Comparison of ENCODE assay signal across 1 cellular context in the genomic region with DNA sequence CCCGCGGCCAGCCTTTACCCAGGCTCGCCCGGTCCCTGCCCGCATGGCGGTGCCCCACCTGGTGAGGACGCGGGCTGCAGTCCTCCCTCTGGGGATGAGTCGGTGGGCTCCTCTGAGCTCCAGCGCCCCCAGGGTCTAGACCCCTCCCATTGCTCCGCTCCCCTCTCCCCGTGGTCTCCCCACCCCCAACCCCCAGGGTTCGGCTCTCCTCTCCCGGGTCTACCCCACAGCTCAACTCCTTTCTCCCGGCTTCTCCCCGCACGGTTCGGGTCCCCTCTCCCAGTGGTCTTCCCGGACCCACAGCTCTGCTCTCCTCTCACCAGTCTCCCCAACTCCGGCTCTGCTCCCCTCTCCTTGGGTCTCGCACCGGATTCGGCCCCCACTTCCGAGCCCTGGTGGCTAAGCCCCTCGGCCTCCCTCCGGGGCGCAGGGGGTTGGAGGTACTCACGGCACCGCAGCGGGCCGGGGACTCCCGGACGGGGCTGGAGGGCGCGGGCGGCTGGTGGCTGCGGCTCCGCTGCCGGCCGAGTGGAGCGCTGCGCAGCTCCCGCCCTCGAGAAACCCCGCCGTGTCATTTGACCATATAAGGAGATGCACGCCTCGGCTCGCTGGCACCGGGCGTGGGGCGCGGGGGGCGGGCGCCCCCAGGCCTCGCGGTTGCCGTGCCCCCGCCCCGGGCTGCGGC.
TF ChIP-seq lines count a peak whose summit lies in the region.

A gene with protein sequence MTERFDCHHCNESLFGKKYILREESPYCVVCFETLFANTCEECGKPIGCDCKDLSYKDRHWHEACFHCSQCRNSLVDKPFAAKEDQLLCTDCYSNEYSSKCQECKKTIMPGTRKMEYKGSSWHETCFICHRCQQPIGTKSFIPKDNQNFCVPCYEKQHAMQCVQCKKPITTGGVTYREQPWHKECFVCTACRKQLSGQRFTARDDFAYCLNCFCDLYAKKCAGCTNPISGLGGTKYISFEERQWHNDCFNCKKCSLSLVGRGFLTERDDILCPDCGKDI (minus strand): TSS at position 530 of the 685 bp plus-strand sequence. CDS start 12,535 bp downstream, outside the sequence.

TF ChIP-seq in HepG2, 621 proteins besides CTCF, POLR2A, EP300 and RAD21 (continued from another document and continues in another):
- no peak for TF ChIP-seq ZNF496 (CRISPR knock-in tag; IDR thresholded peaks at IDR 0.05; ENCODE audit: insufficient replicate concordance)
- TF ChIP-seq, protein P1, sequence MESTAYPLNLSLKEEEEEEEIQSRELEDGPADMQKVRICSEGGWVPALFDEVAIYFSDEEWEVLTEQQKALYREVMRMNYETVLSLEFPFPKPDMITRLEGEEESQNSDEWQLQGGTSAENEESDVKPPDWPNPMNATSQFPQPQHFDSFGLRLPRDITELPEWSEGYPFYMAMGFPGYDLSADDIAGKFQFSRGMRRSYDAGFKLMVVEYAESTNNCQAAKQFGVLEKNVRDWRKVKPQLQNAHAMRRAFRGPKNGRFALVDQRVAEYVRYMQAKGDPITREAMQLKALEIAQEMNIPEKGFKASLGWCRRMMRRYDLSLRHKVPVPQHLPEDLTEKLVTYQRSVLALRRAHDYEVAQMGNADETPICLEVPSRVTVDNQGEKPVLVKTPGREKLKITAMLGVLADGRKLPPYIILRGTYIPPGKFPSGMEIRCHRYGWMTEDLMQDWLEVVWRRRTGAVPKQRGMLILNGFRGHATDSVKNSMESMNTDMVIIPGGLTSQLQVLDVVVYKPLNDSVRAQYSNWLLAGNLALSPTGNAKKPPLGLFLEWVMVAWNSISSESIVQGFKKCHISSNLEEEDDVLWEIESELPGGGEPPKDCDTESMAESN (CRISPR knock-in tag; conservative IDR thresholded peaks at IDR 0.05) = peak; percentile 31; the same call in 1 of the 2 replicates
- peak; percentile 69 for TF ChIP-seq ZNF883 (CRISPR knock-in tag; IDR thresholded peaks at IDR 0.05; ENCODE audit: not compliant biosample characterization)
- TF ChIP-seq, protein P2, sequence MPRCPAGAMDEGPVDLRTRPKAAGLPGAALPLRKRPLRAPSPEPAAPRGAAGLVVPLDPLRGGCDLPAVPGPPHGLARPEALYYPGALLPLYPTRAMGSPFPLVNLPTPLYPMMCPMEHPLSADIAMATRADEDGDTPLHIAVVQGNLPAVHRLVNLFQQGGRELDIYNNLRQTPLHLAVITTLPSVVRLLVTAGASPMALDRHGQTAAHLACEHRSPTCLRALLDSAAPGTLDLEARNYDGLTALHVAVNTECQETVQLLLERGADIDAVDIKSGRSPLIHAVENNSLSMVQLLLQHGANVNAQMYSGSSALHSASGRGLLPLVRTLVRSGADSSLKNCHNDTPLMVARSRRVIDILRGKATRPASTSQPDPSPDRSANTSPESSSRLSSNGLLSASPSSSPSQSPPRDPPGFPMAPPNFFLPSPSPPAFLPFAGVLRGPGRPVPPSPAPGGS (CRISPR knock-in tag; IDR thresholded peaks at IDR 0.05) = 0 out of 2 replicates have a peak, but pooled peaks have one; percentile 15
- TF ChIP-seq, protein P3, sequence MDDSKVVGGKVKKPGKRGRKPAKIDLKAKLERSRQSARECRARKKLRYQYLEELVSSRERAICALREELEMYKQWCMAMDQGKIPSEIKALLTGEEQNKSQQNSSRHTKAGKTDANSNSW (CRISPR knock-in tag; IDR thresholded peaks at IDR 0.05; ENCODE audit: borderline replicate concordance) = no peak; the same call in 1 of the 2 replicates
- no peak for TF ChIP-seq MAFF (IDR thresholded peaks at IDR 0.05; ENCODE audit: low read depth, low read length)
- no peak; the same call in 1 of the 2 replicates for TF ChIP-seq HCFC1 (IDR thresholded peaks at IDR 0.05; ENCODE audit: low read depth, low read length)
- no peak for TF ChIP-seq KDM6A (CRISPR knock-in tag; IDR thresholded peaks at IDR 0.05; ENCODE audit: low read depth)
- TF ChIP-seq ZMYM4 (CRISPR knock-in tag; IDR thresholded peaks at IDR 0.05) = peak; percentile 75
- TF ChIP-seq, protein P4, sequence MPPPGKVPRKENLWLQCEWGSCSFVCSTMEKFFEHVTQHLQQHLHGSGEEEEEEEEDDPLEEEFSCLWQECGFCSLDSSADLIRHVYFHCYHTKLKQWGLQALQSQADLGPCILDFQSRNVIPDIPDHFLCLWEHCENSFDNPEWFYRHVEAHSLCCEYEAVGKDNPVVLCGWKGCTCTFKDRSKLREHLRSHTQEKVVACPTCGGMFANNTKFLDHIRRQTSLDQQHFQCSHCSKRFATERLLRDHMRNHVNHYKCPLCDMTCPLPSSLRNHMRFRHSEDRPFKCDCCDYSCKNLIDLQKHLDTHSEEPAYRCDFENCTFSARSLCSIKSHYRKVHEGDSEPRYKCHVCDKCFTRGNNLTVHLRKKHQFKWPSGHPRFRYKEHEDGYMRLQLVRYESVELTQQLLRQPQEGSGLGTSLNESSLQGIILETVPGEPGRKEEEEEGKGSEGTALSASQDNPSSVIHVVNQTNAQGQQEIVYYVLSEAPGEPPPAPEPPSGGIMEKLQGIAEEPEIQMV (CRISPR knock-in tag; IDR thresholded peaks at IDR 0.05; ENCODE audit: low read depth) = peak; percentile 86
- TF ChIP-seq, protein P5, sequence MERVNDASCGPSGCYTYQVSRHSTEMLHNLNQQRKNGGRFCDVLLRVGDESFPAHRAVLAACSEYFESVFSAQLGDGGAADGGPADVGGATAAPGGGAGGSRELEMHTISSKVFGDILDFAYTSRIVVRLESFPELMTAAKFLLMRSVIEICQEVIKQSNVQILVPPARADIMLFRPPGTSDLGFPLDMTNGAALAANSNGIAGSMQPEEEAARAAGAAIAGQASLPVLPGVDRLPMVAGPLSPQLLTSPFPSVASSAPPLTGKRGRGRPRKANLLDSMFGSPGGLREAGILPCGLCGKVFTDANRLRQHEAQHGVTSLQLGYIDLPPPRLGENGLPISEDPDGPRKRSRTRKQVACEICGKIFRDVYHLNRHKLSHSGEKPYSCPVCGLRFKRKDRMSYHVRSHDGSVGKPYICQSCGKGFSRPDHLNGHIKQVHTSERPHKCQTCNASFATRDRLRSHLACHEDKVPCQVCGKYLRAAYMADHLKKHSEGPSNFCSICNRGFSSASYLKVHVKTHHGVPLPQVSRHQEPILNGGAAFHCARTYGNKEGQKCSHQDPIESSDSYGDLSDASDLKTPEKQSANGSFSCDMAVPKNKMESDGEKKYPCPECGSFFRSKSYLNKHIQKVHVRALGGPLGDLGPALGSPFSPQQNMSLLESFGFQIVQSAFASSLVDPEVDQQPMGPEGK (CRISPR knock-in tag; IDR thresholded peaks at IDR 0.05) = peak; percentile 58; the same call in 1 of the 2 replicates
- no peak for TF ChIP-seq SRY (CRISPR knock-in tag; IDR thresholded peaks at IDR 0.05)
- no peak; the same call in 1 of the 2 replicates for TF ChIP-seq SIN3A (IDR thresholded peaks at IDR 0.05; ENCODE audit: borderline replicate concordance, low read depth, low read length)
- TF ChIP-seq RXRB (CRISPR knock-in tag; IDR thresholded peaks at IDR 0.05; ENCODE audit: borderline replicate concordance) = no peak
- TF ChIP-seq NFE2L1 (CRISPR knock-in tag; IDR thresholded peaks at IDR 0.05; ENCODE audit: borderline replicate concordance) = no peak
- no peak; the same call in 1 of the 2 replicates for TF ChIP-seq ZSCAN9 (CRISPR knock-in tag; IDR thresholded peaks at IDR 0.05; ENCODE audit: borderline replicate concordance)
- no peak for TF ChIP-seq ZNF552 (CRISPR knock-in tag; IDR thresholded peaks at IDR 0.05; ENCODE audit: borderline replicate concordance)
- no peak for TF ChIP-seq ZC3H4 (CRISPR knock-in tag; IDR thresholded peaks at IDR 0.05; ENCODE audit: borderline replicate concordance)
- TF ChIP-seq, protein P6, sequence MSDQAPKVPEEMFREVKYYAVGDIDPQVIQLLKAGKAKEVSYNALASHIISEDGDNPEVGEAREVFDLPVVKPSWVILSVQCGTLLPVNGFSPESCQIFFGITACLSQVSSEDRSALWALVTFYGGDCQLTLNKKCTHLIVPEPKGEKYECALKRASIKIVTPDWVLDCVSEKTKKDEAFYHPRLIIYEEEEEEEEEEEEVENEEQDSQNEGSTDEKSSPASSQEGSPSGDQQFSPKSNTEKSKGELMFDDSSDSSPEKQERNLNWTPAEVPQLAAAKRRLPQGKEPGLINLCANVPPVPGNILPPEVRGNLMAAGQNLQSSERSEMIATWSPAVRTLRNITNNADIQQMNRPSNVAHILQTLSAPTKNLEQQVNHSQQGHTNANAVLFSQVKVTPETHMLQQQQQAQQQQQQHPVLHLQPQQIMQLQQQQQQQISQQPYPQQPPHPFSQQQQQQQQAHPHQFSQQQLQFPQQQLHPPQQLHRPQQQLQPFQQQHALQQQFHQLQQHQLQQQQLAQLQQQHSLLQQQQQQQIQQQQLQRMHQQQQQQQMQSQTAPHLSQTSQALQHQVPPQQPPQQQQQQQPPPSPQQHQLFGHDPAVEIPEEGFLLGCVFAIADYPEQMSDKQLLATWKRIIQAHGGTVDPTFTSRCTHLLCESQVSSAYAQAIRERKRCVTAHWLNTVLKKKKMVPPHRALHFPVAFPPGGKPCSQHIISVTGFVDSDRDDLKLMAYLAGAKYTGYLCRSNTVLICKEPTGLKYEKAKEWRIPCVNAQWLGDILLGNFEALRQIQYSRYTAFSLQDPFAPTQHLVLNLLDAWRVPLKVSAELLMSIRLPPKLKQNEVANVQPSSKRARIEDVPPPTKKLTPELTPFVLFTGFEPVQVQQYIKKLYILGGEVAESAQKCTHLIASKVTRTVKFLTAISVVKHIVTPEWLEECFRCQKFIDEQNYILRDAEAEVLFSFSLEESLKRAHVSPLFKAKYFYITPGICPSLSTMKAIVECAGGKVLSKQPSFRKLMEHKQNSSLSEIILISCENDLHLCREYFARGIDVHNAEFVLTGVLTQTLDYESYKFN (CRISPR knock-in tag; conservative IDR thresholded peaks at IDR 0.05) = 0 out of 2 replicates have a peak, but pooled peaks have one; percentile 21
- no peak for TF ChIP-seq PAF1 (CRISPR knock-in tag; IDR thresholded peaks at IDR 0.05)
- TF ChIP-seq U2AF2 (IDR thresholded peaks at IDR 0.05; ENCODE audit: low read depth, low read length) = no peak
- TF ChIP-seq ZNF101 (CRISPR knock-in tag; IDR thresholded peaks at IDR 0.05; ENCODE audit: borderline replicate concordance, low read depth) = no peak
- no peak for TF ChIP-seq MIXL1 (CRISPR knock-in tag; IDR thresholded peaks at IDR 0.05)
- no peak for TF ChIP-seq TRIM24 (CRISPR knock-in tag; IDR thresholded peaks at IDR 0.05)
- no peak for TF ChIP-seq NKX3-1 (CRISPR knock-in tag; IDR thresholded peaks at IDR 0.05)
- no peak for TF ChIP-seq ZNF143 (CRISPR knock-in tag; IDR thresholded peaks at IDR 0.05)
- TF ChIP-seq ZNF335 (CRISPR knock-in tag; IDR thresholded peaks at IDR 0.05) = no peak
- no peak for TF ChIP-seq FOSL2 (CRISPR knock-in tag; IDR thresholded peaks at IDR 0.05)
- TF ChIP-seq, protein P7, sequence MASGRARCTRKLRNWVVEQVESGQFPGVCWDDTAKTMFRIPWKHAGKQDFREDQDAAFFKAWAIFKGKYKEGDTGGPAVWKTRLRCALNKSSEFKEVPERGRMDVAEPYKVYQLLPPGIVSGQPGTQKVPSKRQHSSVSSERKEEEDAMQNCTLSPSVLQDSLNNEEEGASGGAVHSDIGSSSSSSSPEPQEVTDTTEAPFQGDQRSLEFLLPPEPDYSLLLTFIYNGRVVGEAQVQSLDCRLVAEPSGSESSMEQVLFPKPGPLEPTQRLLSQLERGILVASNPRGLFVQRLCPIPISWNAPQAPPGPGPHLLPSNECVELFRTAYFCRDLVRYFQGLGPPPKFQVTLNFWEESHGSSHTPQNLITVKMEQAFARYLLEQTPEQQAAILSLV (CRISPR knock-in tag; IDR thresholded peaks at IDR 0.05; ENCODE audit: borderline replicate concordance) = peak; percentile 69; the same call in 1 of the 2 replicates
- TF ChIP-seq PHF21A (CRISPR knock-in tag; IDR thresholded peaks at IDR 0.05) = no peak
- TF ChIP-seq ZNF773 (CRISPR knock-in tag; IDR thresholded peaks at IDR 0.05; ENCODE audit: borderline replicate concordance) = no peak
- no peak for TF ChIP-seq ZZZ3 (CRISPR knock-in tag; IDR thresholded peaks at IDR 0.05; ENCODE audit: borderline replicate concordance)
- no peak for TF ChIP-seq TAF15 (IDR thresholded peaks at IDR 0.05; ENCODE audit: low read depth, low read length, poor library complexity, severe bottlenecking)
- TF ChIP-seq KMT2A (CRISPR knock-in tag; IDR thresholded peaks at IDR 0.05) = peak; percentile 56; the same call in 1 of the 2 replicates
- TF ChIP-seq ZBTB21 (CRISPR knock-in tag; IDR thresholded peaks at IDR 0.05) = no peak
- TF ChIP-seq, protein P8, sequence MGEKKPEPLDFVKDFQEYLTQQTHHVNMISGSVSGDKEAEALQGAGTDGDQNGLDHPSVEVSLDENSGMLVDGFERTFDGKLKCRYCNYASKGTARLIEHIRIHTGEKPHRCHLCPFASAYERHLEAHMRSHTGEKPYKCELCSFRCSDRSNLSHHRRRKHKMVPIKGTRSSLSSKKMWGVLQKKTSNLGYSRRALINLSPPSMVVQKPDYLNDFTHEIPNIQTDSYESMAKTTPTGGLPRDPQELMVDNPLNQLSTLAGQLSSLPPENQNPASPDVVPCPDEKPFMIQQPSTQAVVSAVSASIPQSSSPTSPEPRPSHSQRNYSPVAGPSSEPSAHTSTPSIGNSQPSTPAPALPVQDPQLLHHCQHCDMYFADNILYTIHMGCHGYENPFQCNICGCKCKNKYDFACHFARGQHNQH (CRISPR knock-in tag; IDR thresholded peaks at IDR 0.05) = no peak
- no peak for TF ChIP-seq TAF1 (CRISPR knock-in tag; IDR thresholded peaks at IDR 0.05)
- TF ChIP-seq, protein P9, sequence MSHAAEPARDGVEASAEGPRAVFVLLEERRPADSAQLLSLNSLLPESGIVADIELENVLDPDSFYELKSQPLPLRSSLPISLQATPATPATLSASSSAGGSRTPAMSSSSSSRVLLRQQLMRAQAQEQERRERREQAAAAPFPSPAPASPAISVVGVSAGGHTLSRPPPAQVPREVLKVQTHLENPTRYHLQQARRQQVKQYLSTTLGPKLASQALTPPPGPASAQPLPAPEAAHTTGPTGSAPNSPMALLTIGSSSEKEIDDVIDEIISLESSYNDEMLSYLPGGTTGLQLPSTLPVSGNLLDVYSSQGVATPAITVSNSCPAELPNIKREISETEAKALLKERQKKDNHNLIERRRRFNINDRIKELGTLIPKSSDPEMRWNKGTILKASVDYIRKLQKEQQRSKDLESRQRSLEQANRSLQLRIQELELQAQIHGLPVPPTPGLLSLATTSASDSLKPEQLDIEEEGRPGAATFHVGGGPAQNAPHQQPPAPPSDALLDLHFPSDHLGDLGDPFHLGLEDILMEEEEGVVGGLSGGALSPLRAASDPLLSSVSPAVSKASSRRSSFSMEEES (CRISPR knock-in tag; IDR thresholded peaks at IDR 0.05) = no peak
- no peak for TF ChIP-seq ARNTL (CRISPR knock-in tag; IDR thresholded peaks at IDR 0.05)
- TF ChIP-seq, protein P10, sequence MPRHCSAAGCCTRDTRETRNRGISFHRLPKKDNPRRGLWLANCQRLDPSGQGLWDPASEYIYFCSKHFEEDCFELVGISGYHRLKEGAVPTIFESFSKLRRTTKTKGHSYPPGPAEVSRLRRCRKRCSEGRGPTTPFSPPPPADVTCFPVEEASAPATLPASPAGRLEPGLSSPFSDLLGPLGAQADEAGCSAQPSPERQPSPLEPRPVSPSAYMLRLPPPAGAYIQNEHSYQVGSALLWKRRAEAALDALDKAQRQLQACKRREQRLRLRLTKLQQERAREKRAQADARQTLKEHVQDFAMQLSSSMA (CRISPR knock-in tag; IDR thresholded peaks at IDR 0.05) = no peak
- no peak for TF ChIP-seq ZNF468 (CRISPR knock-in tag; IDR thresholded peaks at IDR 0.05)
- no peak for TF ChIP-seq SMAD3 (CRISPR knock-in tag; IDR thresholded peaks at IDR 0.05)
- TF ChIP-seq ONECUT2 (CRISPR knock-in tag; IDR thresholded peaks at IDR 0.05) = no peak
- TF ChIP-seq PCBP1 (IDR thresholded peaks at IDR 0.05; ENCODE audit: borderline replicate concordance, low read depth, low read length) = no peak
- peak; percentile 82; the same call in 1 of the 2 replicates for TF ChIP-seq ZBTB7B (CRISPR knock-in tag; IDR thresholded peaks at IDR 0.05)
- TF ChIP-seq SCMH1 (CRISPR knock-in tag; IDR thresholded peaks at IDR 0.05; ENCODE audit: borderline replicate concordance) = no peak
- peak; percentile 51; the same call in 1 of the 2 replicates for TF ChIP-seq GFI1 (CRISPR knock-in tag; IDR thresholded peaks at IDR 0.05; ENCODE audit: borderline replicate concordance)
- TF ChIP-seq ZNF569 (CRISPR knock-in tag; IDR thresholded peaks at IDR 0.05; ENCODE audit: borderline replicate concordance) = no peak
- TF ChIP-seq ADNP (CRISPR knock-in tag; IDR thresholded peaks at IDR 0.05) = no peak
